1 cellular context compared by ENCODE assay signal in the genomic region with DNA sequence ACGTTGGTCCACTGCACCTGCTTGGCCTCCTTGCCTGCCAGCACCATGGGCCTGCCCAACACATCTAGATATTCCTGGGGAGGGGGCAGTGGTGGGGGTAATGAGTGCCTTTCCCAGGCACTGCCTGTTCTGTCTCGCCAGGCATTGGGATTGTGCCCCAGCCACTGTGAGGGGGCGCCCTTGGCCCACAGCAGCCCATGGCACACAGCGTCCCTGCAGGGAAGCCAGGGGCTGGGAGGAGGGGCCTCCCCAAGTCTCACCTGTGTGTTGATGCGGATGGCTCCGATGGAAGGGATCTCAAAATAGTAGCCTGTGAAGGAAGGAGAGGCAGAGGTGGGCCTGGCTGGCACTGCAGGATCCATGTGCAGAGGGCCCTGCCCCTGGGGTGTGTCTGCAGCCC.
TF ChIP-seq lines count a peak whose summit lies in the region.

No MANE protein-coding gene starts in this region.

TF ChIP-seq in GM23338, 12 proteins besides CTCF, POLR2A, EP300 and RAD21 (continued from another document):
- TF ChIP-seq, protein P1, sequence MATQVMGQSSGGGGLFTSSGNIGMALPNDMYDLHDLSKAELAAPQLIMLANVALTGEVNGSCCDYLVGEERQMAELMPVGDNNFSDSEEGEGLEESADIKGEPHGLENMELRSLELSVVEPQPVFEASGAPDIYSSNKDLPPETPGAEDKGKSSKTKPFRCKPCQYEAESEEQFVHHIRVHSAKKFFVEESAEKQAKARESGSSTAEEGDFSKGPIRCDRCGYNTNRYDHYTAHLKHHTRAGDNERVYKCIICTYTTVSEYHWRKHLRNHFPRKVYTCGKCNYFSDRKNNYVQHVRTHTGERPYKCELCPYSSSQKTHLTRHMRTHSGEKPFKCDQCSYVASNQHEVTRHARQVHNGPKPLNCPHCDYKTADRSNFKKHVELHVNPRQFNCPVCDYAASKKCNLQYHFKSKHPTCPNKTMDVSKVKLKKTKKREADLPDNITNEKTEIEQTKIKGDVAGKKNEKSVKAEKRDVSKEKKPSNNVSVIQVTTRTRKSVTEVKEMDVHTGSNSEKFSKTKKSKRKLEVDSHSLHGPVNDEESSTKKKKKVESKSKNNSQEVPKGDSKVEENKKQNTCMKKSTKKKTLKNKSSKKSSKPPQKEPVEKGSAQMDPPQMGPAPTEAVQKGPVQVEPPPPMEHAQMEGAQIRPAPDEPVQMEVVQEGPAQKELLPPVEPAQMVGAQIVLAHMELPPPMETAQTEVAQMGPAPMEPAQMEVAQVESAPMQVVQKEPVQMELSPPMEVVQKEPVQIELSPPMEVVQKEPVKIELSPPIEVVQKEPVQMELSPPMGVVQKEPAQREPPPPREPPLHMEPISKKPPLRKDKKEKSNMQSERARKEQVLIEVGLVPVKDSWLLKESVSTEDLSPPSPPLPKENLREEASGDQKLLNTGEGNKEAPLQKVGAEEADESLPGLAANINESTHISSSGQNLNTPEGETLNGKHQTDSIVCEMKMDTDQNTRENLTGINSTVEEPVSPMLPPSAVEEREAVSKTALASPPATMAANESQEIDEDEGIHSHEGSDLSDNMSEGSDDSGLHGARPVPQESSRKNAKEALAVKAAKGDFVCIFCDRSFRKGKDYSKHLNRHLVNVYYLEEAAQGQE (IDR thresholded peaks at IDR 0.05; ENCODE audit: unreplicated experiment) = no peak
- TF ChIP-seq JUNB (IDR thresholded peaks at IDR 0.05; ENCODE audit: unreplicated experiment) = no peak
